Comparison of ENCODE assay signal across 8 cellular contexts in the genomic region with DNA sequence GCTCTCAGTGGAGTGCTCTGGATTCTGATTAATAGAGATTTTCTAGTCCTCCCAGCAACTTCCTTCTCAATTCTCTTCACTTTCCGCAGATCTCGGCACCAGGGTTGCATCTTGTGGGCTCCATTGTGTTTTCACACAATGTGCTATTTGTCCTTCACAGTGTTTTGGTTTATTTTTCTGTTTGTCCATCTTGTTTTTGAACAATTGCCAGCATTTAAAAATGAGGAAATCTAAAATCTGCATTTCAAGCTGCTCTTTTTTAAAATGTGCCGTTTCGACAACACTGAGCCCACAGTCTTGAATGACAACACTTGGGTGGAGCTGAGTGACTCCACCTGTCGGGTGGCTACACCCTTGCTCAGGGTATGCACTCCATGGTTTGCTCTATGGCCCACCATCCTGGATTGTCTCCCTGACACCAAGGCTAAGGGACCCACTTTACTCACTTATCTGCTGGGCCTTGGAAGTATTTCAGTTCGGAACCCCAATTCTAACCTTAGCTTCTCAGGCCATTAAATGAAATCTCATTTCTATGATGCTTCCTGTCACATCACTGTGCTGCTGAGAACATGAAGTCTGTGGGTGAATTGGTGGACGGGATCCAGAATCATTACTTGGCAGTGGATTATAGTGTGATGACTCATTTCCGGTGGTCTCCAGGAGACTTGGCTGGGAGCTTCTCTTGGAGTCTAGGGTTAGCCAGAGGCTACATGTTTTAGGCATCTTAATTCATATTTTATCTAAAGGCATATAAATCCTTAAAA. TPM values are rescaled to one million over a fixed set of nuclear protein-coding genes. Genes with fewer than 3 reads are reported as not detected.
DNase-seq lines count a peak whose midpoint lies in the region; ATAC-seq lines count a peak whose summit lies in the region.

No MANE protein-coding gene starts in this region.

- H3K27me3 ChIP-seq in SJCRH30 = no peaks in the 10 kb centered on the region

- peaks cover 0 to 4% (median 3%) of the 10 kb centered on the region in 3 donors for H3K36me3 Mint-ChIP-seq in naive thymus-derived CD8-positive, alpha-beta T cell

- peak; percentile 29 for DNase-seq in NCI-H2196 (lab: John Stamatoyannopoulos, UW; ENCODE audit: unreplicated experiment)
- DNase-seq in NCI-H2196 treated with DMSO at 0.1 percent for 48 hours (lab: John Stamatoyannopoulos, UW; ENCODE audit: unreplicated experiment) = no peak
- peak; percentile 43 to 70 for DNase-seq in SJCRH30
- DNase-seq in fibroblast of the conjunctiva (ENCODE audit: low read depth) = peak; percentile 39
- DNase-seq in smooth muscle cell of the brain vasculature (ENCODE audit: low read depth, low spot score) = peak; percentile 70
- DNase-seq in naive thymus-derived CD8-positive, alpha-beta T cell = no peak
- DNase-seq in NCI-H1417 (lab: John Stamatoyannopoulos, UW) = no peak
- DNase-seq in stimulated activated CD4-positive, alpha-beta T cell treated with anti-CD3 and anti-CD28 coated beads, Interleukin-4, amount 100 ng/mL, for 24 hours = no peak

- H3K27me3 Mint-ChIP-seq in naive thymus-derived CD8-positive, alpha-beta T cell = peaks cover 0 to 10% (median 3%) of the 10 kb centered on the region in 5 donors

- ATAC-seq in naive thymus-derived CD8-positive, alpha-beta T cell = no peak

- H3K4me1 ChIP-seq in SJCRH30 = peaks cover 13% of the 10 kb centered on the region

- H3K27ac ChIP-seq in SJCRH30 = 0 out of 2 replicates have a peak overlapping the region, but pooled peaks have one; percentile 8

- POLR2A ChIA-PET in naive thymus-derived CD8-positive, alpha-beta T cell (lab: Charles Lee) = interaction anchor here (0.6 kb wide), 1 partner anchor 69 kb away, joined by 3 read pairs; no protein-coding TSS in a partner anchor

- H3K4me1 Mint-ChIP-seq in naive thymus-derived CD8-positive, alpha-beta T cell = peaks cover 0 to 3% (median 0%) of the 10 kb centered on the region in 4 donors

- peaks cover 0 to 4% (median 0%) of the 10 kb centered on the region in 9 donors for H3K9me3 Mint-ChIP-seq in naive thymus-derived CD8-positive, alpha-beta T cell

- no peaks in the 10 kb centered on the region for H3K9me3 ChIP-seq in SJCRH30 (replicated peaks)

- no peak overlapping the region for H3K27ac Mint-ChIP-seq in naive thymus-derived CD8-positive, alpha-beta T cell

- no peaks in the 10 kb centered on the region for H3K36me3 ChIP-seq in SJCRH30

- 0 out of 2 replicates have a peak overlapping the region, but pooled peaks have one; percentile 10 for H3K4me3 ChIP-seq in SJCRH30

- H3K4me3 Mint-ChIP-seq in naive thymus-derived CD8-positive, alpha-beta T cell = no peak overlapping the region

RNA-seq across cellular contexts. Expression of a gene that starts 3.4 kb away (rescaled TPM):
- total RNA-seq in SJCRH30 (2014; rRNA removed; shearing (Covaris generic)) = 0.08 TPM in 1 of 2 replicates, not detected in the other
- not detected for total RNA-seq in naive thymus-derived CD8-positive, alpha-beta T cell
- polyA plus RNA-seq in naive thymus-derived CD8-positive, alpha-beta T cell = not detected

Comparison
In these comparisons a context has a peak if more than half of its experiments do, and no peak if none do; other contexts are left out.
1. DNase-seq: peak in NCI-H2196 (single experiment), SJCRH30 (2 of 2), fibroblast of the conjunctiva (single experiment) and smooth muscle cell of the brain vasculature (single experiment); none in NCI-H2196 treated with DMSO at 0.1 percent for 48 hours (single experiment), naive thymus-derived CD8-positive, alpha-beta T cell (0 of 10), NCI-H1417 (0 of 3) and stimulated activated CD4-positive, alpha-beta T cell treated with anti-CD3 and anti-CD28 coated beads, Interleukin-4, amount 100 ng/mL, for 24 hours (single experiment).